In the genomic region with DNA sequence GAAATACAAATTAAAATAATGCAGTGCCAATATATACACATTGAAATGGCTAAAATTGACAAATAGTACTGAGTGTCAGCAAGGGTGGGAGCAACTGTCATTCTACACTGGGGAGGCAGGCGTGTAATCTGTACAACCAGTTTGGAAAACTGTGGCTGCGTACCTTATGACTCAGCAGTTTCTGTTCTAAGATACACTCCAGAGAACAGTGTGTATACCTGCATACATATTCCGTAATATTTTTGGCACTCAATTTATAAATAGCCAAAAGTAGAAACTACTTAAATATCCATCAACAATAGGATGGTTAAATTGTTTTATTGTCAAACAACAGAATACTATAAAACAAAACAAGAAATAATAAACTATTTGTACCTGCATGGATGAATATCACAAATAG, we compare ENCODE assay signal across 1 cellular context.
TF ChIP-seq lines count a peak whose summit lies in the region.

No MANE protein-coding gene starts in this region.

TF ChIP-seq in K562, 482 proteins besides CTCF, POLR2A, EP300 and RAD21 (continued from another document and continues in another):
- TF ChIP-seq ZBTB40 (IDR thresholded peaks at IDR 0.05) (no peak), ZBTB40 (CRISPR knock-in tag; IDR thresholded peaks at IDR 0.05) (no peak), BACH1 (tag; IDR thresholded peaks at IDR 0.05) (peak; percentile 97), ZNF589 (CRISPR knock-in tag; IDR thresholded peaks at IDR 0.05; ENCODE audit: low read depth) (no peak), CBFB (CRISPR knock-in tag; IDR thresholded peaks at IDR 0.05) (no peak), PRMT5 (CRISPR knock-in tag; IDR thresholded peaks at IDR 0.05) (no peak), NCOR1 (IDR thresholded peaks at IDR 0.05) (peak; percentile 32; the same call in 1 of the 2 replicates), NFXL1 (CRISPR knock-in tag; IDR thresholded peaks at IDR 0.05) (no peak), U2AF2 (optimal IDR thresholded peaks at IDR 0.05; ENCODE audit: low read depth, low read length) (no peak), HNRNPL (IDR thresholded peaks at IDR 0.05; ENCODE audit: low read depth, low read length) (no peak), TCF3 (CRISPR knock-in tag; IDR thresholded peaks at IDR 0.05) (peak; percentile 56), ZNF780A (CRISPR knock-in tag; IDR thresholded peaks at IDR 0.05) (no peak), FOXO4 (CRISPR knock-in tag; IDR thresholded peaks at IDR 0.05) (no peak), PHF8 (IDR thresholded peaks at IDR 0.05; ENCODE audit: borderline replicate concordance, low read length) (no peak), ZBTB11 (CRISPR knock-in tag; IDR thresholded peaks at IDR 0.05) (no peak), SIRT6 (IDR thresholded peaks at IDR 0.05; ENCODE audit: low read depth, low read length) (no peak), CXXC5 (CRISPR knock-in tag; IDR thresholded peaks at IDR 0.05) (peak; percentile 83), SMARCE1 (IDR thresholded peaks at IDR 0.05) (peak; percentile 76), RBM14 (IDR thresholded peaks at IDR 0.05; ENCODE audit: borderline replicate concordance, insufficient read depth, low read depth, low read length) (no peak), CCAR2 (IDR thresholded peaks at IDR 0.05; ENCODE audit: low read depth, low read length) (no peak), HEY1 (CRISPR knock-in tag; IDR thresholded peaks at IDR 0.05; ENCODE audit: borderline replicate concordance) (no peak), ZNF384 (IDR thresholded peaks at IDR 0.05; ENCODE audit: low read depth, low read length) (no peak), ZFP36 (IDR thresholded peaks at IDR 0.05; ENCODE audit: low read depth, low read length, partially characterized antibody) (peak; percentile 94), NBN (IDR thresholded peaks at IDR 0.05; ENCODE audit: low read depth) (0 out of 2 replicates have a peak, but pooled peaks have one; percentile 42), IFI16 (CRISPR knock-in tag; IDR thresholded peaks at IDR 0.05) (no peak), RBM39 (optimal IDR thresholded peaks at IDR 0.05; ENCODE audit: low read depth, low read length) (no peak), TAL1 (IDR thresholded peaks at IDR 0.05) (0 out of 2 replicates have a peak, but pooled peaks have one; percentile 11), HNRNPLL (IDR thresholded peaks at IDR 0.05; ENCODE audit: low read depth, low read length, poor library complexity, severe bottlenecking) (no peak), KHSRP (IDR thresholded peaks at IDR 0.05) (no peak), SMARCC2 (IDR thresholded peaks at IDR 0.05; ENCODE audit: low read depth) (peak; percentile 63), ZNF253 (CRISPR knock-in tag; conservative IDR thresholded peaks at IDR 0.05) (no peak), POLR2G (IDR thresholded peaks at IDR 0.05; ENCODE audit: low read depth, low read length) (no peak), ZNF232 (CRISPR knock-in tag; IDR thresholded peaks at IDR 0.05) (no peak), CBFA2T2 (conservative IDR thresholded peaks at IDR 0.05) (no peak), NFATC3 (IDR thresholded peaks at IDR 0.05) (no peak), SMAD4 (CRISPR knock-in tag; conservative IDR thresholded peaks at IDR 0.05) (no peak), ZFP30 (CRISPR knock-in tag; IDR thresholded peaks at IDR 0.05; ENCODE audit: borderline replicate concordance) (no peak), NFE2 (IDR thresholded peaks at IDR 0.05; ENCODE audit: low read depth) (peak; percentile 100), BRD4 (IDR thresholded peaks at IDR 0.05) (no peak), MIER1 (IDR thresholded peaks at IDR 0.05; ENCODE audit: low read depth) (no peak), POLR2H (tag; IDR thresholded peaks at IDR 0.05; ENCODE audit: low read depth) (peak; percentile 39; the same call in 1 of the 2 replicates), ZNF79 (CRISPR knock-in tag; IDR thresholded peaks at IDR 0.05; ENCODE audit: low read depth) (no peak), ZNF133 (CRISPR knock-in tag; IDR thresholded peaks at IDR 0.05) (no peak)
- TF ChIP-seq, protein P1, sequence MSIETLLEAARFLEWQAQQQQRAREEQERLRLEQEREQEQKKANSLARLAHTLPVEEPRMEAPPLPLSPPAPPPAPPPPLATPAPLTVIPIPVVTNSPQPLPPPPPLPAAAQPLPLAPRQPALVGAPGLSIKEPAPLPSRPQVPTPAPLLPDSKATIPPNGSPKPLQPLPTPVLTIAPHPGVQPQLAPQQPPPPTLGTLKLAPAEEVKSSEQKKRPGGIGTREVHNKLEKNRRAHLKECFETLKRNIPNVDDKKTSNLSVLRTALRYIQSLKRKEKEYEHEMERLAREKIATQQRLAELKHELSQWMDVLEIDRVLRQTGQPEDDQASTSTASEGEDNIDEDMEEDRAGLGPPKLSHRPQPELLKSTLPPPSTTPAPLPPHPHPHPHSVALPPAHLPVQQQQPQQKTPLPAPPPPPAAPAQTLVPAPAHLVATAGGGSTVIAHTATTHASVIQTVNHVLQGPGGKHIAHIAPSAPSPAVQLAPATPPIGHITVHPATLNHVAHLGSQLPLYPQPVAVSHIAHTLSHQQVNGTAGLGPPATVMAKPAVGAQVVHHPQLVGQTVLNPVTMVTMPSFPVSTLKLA (conservative IDR thresholded peaks at IDR 0.05): peak in 1 of 2 experiments; percentile 51; a peak in 2 of 4 replicates
- TF ChIP-seq, protein P2, sequence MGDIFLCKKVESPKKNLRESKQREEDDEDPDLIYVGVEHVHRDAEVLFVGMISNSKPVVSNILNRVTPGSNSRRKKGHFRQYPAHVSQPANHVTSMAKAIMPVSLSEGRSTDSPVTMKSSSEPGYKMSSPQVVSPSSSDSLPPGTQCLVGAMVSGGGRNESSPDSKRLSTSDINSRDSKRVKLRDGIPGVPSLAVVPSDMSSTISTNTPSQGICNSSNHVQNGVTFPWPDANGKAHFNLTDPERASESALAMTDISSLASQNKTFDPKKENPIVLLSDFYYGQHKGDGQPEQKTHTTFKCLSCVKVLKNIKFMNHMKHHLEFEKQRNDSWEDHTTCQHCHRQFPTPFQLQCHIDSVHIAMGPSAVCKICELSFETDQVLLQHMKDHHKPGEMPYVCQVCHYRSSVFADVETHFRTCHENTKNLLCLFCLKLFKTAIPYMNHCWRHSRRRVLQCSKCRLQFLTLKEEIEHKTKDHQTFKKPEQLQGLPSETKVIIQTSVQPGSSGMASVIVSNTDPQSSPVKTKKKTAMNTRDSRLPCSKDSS (IDR thresholded peaks at IDR 0.05; ENCODE audit: low read depth, partially characterized antibody): no peak
- TF ChIP-seq, protein P3, sequence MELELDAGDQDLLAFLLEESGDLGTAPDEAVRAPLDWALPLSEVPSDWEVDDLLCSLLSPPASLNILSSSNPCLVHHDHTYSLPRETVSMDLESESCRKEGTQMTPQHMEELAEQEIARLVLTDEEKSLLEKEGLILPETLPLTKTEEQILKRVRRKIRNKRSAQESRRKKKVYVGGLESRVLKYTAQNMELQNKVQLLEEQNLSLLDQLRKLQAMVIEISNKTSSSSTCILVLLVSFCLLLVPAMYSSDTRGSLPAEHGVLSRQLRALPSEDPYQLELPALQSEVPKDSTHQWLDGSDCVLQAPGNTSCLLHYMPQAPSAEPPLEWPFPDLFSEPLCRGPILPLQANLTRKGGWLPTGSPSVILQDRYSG (tag; conservative IDR thresholded peaks at IDR 0.05; ENCODE audit: low read depth): no peak
- TF ChIP-seq, protein P4, sequence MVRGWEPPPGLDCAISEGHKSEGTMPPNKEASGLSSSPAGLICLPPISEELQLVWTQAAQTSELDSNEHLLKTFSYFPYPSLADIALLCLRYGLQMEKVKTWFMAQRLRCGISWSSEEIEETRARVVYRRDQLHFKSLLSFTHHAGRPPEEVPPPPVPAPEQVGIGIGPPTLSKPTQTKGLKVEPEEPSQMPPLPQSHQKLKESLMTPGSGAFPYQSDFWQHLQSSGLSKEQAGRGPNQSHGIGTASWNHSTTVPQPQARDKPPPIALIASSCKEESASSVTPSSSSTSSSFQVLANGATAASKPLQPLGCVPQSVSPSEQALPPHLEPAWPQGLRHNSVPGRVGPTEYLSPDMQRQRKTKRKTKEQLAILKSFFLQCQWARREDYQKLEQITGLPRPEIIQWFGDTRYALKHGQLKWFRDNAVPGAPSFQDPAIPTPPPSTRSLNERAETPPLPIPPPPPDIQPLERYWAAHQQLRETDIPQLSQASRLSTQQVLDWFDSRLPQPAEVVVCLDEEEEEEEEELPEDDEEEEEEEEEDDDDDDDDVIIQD (CRISPR knock-in tag; IDR thresholded peaks at IDR 0.05): no peak
